ENCODE assay signal across 12 cellular contexts in the genomic region with DNA sequence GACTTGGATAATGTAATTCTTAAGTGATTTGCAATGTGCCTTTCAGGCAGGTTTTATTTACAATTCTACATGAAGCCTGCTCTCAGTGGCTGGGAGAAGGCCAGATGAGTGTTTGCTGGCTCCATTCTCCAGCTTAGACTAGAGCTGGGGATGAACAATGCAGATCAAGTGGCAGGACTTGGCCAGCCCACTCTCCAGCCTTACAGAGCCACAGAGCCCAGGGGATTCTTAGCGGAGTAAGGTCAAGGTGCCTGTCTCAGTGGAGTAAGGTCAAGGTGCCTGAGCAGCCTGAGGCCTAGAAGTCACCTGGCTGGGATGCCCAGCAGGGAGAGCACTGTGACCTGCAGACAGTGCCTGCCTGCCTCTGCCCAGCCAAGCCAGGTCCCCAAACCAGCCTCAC.
DNase-seq lines count a peak whose midpoint lies in the region; ATAC-seq and TF ChIP-seq lines count a peak whose summit lies in the region.
"Had no signal": no experiment of that assay in that cellular context is flagged by ENCODE, and none has a peak within 500 bp of the region (broad histone marks: within the 10 kb centered on the region; RNA-seq: fewer than 3 reads in every experiment).

No MANE protein-coding gene starts in this region.

- H3K4me3 ChIP-seq in esophagus muscularis mucosa (no peak overlapping the region), WERI-Rb-1 (ENCODE audit: low read depth, low read length) (no peak overlapping the region)

- H3K27me3 ChIP-seq in esophagus muscularis mucosa (no peaks in the 10 kb centered on the region), WERI-Rb-1 (ENCODE audit: insufficient read depth, low read depth, severe bottlenecking) (no peaks in the 10 kb centered on the region)
- H3K27me3 ChIP-seq: neutrophil had no signal

- no peak overlapping the region for H3K4me3 Mint-ChIP-seq in activated T-helper 17 cell treated with anti-CD3 and anti-CD28 coated beads, Interleukin-2, amount 50 U/mL, for 72 hours
- H3K4me3 Mint-ChIP-seq: activated naive CD8-positive, alpha-beta T cell treated with anti-CD3 and anti-CD28 coated beads for 36 hours; IgD-negative memory B cell had no signal

- H3K27ac ChIP-seq in esophagus muscularis mucosa (replicated peaks in 1 of 4) (no peak overlapping the region), WERI-Rb-1 (no peak overlapping the region)
- H3K27ac ChIP-seq: neutrophil had no signal

- no peaks in the 10 kb centered on the region for H3K9me3 ChIP-seq in esophagus muscularis mucosa
- H3K9me3 ChIP-seq in WERI-Rb-1 (ENCODE audit: severe bottlenecking), result no peaks in the 10 kb centered on the region
- H3K9me3 ChIP-seq: neutrophil had no signal

- ATAC-seq in sciatic nerve (no peak), HG02763 (IDR thresholded peaks at IDR 0.05; ENCODE audit: unreplicated experiment) (no peak)
- no peak for ATAC-seq in activated T-helper 17 cell treated with anti-CD3 and anti-CD28 coated beads, Interleukin-2, amount 50 U/mL, for 72 hours (replicated peaks)

- DNase-seq in NCI-H2081 (lab: John Stamatoyannopoulos, UW), result peak; percentile 44 to 73
- DNase-seq in NCI-H2081 treated with DMSO at 0.1 percent for 48 hours (lab: John Stamatoyannopoulos, UW), result no peak
- DNase-seq in NCI-H345 treated with DMSO at 0.1 percent for 48 hours (lab: John Stamatoyannopoulos, UW; ENCODE audit: unreplicated experiment), result peak; percentile 96
- peak; percentile 62 for DNase-seq in esophagus muscularis mucosa (ENCODE audit: extremely low spot score)
- peak; percentile 18 for DNase-seq in sciatic nerve (ENCODE audit: low spot score)
- no peak for DNase-seq in WERI-Rb-1
- DNase-seq: activated naive CD8-positive, alpha-beta T cell treated with anti-CD3 and anti-CD28 coated beads for 36 hours; HCEC 1CT had no signal

- H3K27ac Mint-ChIP-seq in activated T-helper 17 cell treated with anti-CD3 and anti-CD28 coated beads, Interleukin-2, amount 50 U/mL, for 72 hours, result no peak overlapping the region
- H3K27ac Mint-ChIP-seq: activated naive CD8-positive, alpha-beta T cell treated with anti-CD3 and anti-CD28 coated beads for 36 hours; IgD-negative memory B cell had no signal

- peaks cover 3% of the 10 kb centered on the region for H3K9me3 Mint-ChIP-seq in activated T-helper 17 cell treated with anti-CD3 and anti-CD28 coated beads, Interleukin-2, amount 50 U/mL, for 72 hours
- H3K9me3 Mint-ChIP-seq: activated naive CD8-positive, alpha-beta T cell treated with anti-CD3 and anti-CD28 coated beads for 36 hours had no signal

- TF ChIP-seq CTCF in esophagus muscularis mucosa (IDR thresholded peaks at IDR 0.05), result no peak
- no peak for TF ChIP-seq CTCF in WERI-Rb-1 (IDR thresholded peaks at IDR 0.05; ENCODE audit: low read depth, low read length)

- TF ChIP-seq POLR2A in esophagus muscularis mucosa (IDR thresholded peaks at IDR 0.05; ENCODE audit: low read depth), result no peak

- intact Hi-C loops in esophagus muscularis mucosa (cut with DNase I) (no loop called here), sciatic nerve (cut with DNase I) (no loop called here)

- no peaks in the 10 kb centered on the region for H3K4me1 Mint-ChIP-seq in activated T-helper 17 cell treated with anti-CD3 and anti-CD28 coated beads, Interleukin-2, amount 50 U/mL, for 72 hours
- H3K4me1 Mint-ChIP-seq: activated naive CD8-positive, alpha-beta T cell treated with anti-CD3 and anti-CD28 coated beads for 36 hours had no signal

- H3K4me1 ChIP-seq in esophagus muscularis mucosa, result no peaks in the 10 kb centered on the region

- H3K27me3 Mint-ChIP-seq in activated T-helper 17 cell treated with anti-CD3 and anti-CD28 coated beads, Interleukin-2, amount 50 U/mL, for 72 hours, result peaks cover 5% of the 10 kb centered on the region
- H3K27me3 Mint-ChIP-seq: activated naive CD8-positive, alpha-beta T cell treated with anti-CD3 and anti-CD28 coated beads for 36 hours had no signal

- no peak for TF ChIP-seq EP300 in esophagus muscularis mucosa (IDR thresholded peaks at IDR 0.05)

- no peaks in the 10 kb centered on the region for H3K36me3 Mint-ChIP-seq in activated T-helper 17 cell treated with anti-CD3 and anti-CD28 coated beads, Interleukin-2, amount 50 U/mL, for 72 hours (ENCODE audit: low read depth)
- H3K36me3 Mint-ChIP-seq: activated naive CD8-positive, alpha-beta T cell treated with anti-CD3 and anti-CD28 coated beads for 36 hours; IgD-negative memory B cell had no signal

- H3K36me3 ChIP-seq in esophagus muscularis mucosa (no peaks in the 10 kb centered on the region), WERI-Rb-1 (no peaks in the 10 kb centered on the region)
- H3K36me3 ChIP-seq: neutrophil had no signal

- 80% methylated on average over 1 of the region's 1 CpG for whole genome bisulfite sequencing in esophagus muscularis mucosa

Comparison
In these comparisons a context has a peak if more than half of its experiments do, and no peak if none do; other contexts are left out.
1. DNase-seq: peak in NCI-H2081 (2 of 2), NCI-H345 treated with DMSO at 0.1 percent for 48 hours (single experiment), esophagus muscularis mucosa (single experiment) and sciatic nerve (single experiment); none in NCI-H2081 treated with DMSO at 0.1 percent for 48 hours (single experiment) and WERI-Rb-1 (single experiment).